Comparison of ENCODE assay signal across 12 cellular contexts in genomic region chr14:54312166-54312801, GRCh38.
A peak's percentile ranks its signal among the peaks of the same experiment; 100 is the strongest.
DNase-seq lines count a peak whose midpoint lies in the region; ATAC-seq and TF ChIP-seq lines count a peak whose summit lies in the region.
"Had no signal": no experiment of that assay in that cellular context is flagged by ENCODE, and none has a peak within 500 bp of the region (broad histone marks: within the 10 kb centered on the region; RNA-seq: fewer than 3 reads in every experiment).

No MANE protein-coding gene starts in this region.

- no peak overlapping the region for H3K9ac ChIP-seq in smooth muscle cell (ENCODE audit: low read depth)

- no peaks in the 10 kb centered on the region for H3K9me2 ChIP-seq in GM23338 (ENCODE audit: insufficient read depth)

- no peak overlapping the region for H2AFZ ChIP-seq in GM23338
- H2AFZ ChIP-seq in smooth muscle cell (ENCODE audit: low read depth), result no peak overlapping the region

- H3K9me3 ChIP-seq in SJSA1 (replicated peaks) (no peaks in the 10 kb centered on the region), smooth muscle cell (replicated peaks; ENCODE audit: low read depth) (no peaks in the 10 kb centered on the region)

- H3K4me1 Mint-ChIP-seq in GM23338 (no peaks in the 10 kb centered on the region), glutamatergic neuron (ENCODE audit: low read depth, unreplicated experiment) (no peaks in the 10 kb centered on the region)

- no peak for ATAC-seq in GM23338
- ATAC-seq in GM21390 (IDR thresholded peaks at IDR 0.05; ENCODE audit: unreplicated experiment), result no peak
- ATAC-seq in activated CD4-positive, CD25-positive, alpha-beta regulatory T cell treated with anti-CD3 and anti-CD28 coated beads, Interleukin-2, amount 50 U/mL, for 24 hours, result no peak
- ATAC-seq in HG02870 (IDR thresholded peaks at IDR 0.05; ENCODE audit: unreplicated experiment), result no peak
- ATAC-seq: activated CD8-positive, alpha-beta T cell treated with anti-CD3 and anti-CD28 coated beads for 36 hours; K562 had no signal

- no peak overlapping the region for H3K4me3 ChIP-seq in GM23338
- H3K4me3 ChIP-seq in SJSA1, result no peak overlapping the region
- H3K4me3 ChIP-seq in fibroblast of pulmonary artery (replicated peaks; ENCODE audit: low read depth, low read length), result no peak overlapping the region
- H3K4me3 ChIP-seq in smooth muscle cell, result no peak overlapping the region
- H3K4me3 ChIP-seq: K562, lung had no signal

- 10% methylated on average over 3 of the region's 3 CpGs for WGBS in smooth muscle cell (ENCODE audit: low lambda C conversion rate)

- H3K4me2 ChIP-seq in GM23338 (no peak overlapping the region), smooth muscle cell (peak overlapping the region; percentile 36)

- TF ChIP-seq CTCF in GM23338 (conservative IDR thresholded peaks at IDR 0.05; ENCODE audit: low read depth in 2 of 2) (no peak), fibroblast of pulmonary artery (IDR thresholded peaks at IDR 0.05; ENCODE audit: low read length, missing control alignments) (no peak), smooth muscle cell (IDR thresholded peaks at IDR 0.05; ENCODE audit: borderline replicate concordance, insufficient read depth, poor library complexity, severe bottlenecking) (no peak), glutamatergic neuron (IDR thresholded peaks at IDR 0.05; ENCODE audit: partially characterized antibody, unreplicated experiment) (no peak)

- H3K27me3 ChIP-seq in GM23338 (ENCODE audit: insufficient read depth) (no peaks in the 10 kb centered on the region), SJSA1 (replicated peaks) (no peaks in the 10 kb centered on the region), smooth muscle cell (ENCODE audit: low read depth) (no peaks in the 10 kb centered on the region)

- H3F3A ChIP-seq in GM23338 (replicated peaks; ENCODE audit: low read depth), result no peaks in the 10 kb centered on the region
- peaks cover 6% of the 10 kb centered on the region for H3F3A ChIP-seq in smooth muscle cell (ENCODE audit: low read depth)

- H3K36me3 ChIP-seq in GM23338 (ENCODE audit: insufficient read depth) (no peaks in the 10 kb centered on the region), SJSA1 (no peaks in the 10 kb centered on the region), smooth muscle cell (ENCODE audit: low read depth) (no peaks in the 10 kb centered on the region)

- no peaks in the 10 kb centered on the region for H4K20me1 ChIP-seq in GM23338 (replicated peaks; ENCODE audit: insufficient read depth)
- no peaks in the 10 kb centered on the region for H4K20me1 ChIP-seq in smooth muscle cell (ENCODE audit: low read depth)

- H3K36me3 Mint-ChIP-seq in GM23338 (ENCODE audit: low read depth), result no peaks in the 10 kb centered on the region
- no peaks in the 10 kb centered on the region for H3K36me3 Mint-ChIP-seq in glutamatergic neuron (ENCODE audit: unreplicated experiment)

- no peak overlapping the region for H3K27ac ChIP-seq in GM23338 (ENCODE audit: low read depth)
- no peak overlapping the region for H3K27ac ChIP-seq in SJSA1
- H3K27ac ChIP-seq in smooth muscle cell (ENCODE audit: low read depth), result peak overlapping the region; percentile 3

- DNase-seq in GM23338 (ENCODE audit: low spot score) (peak; percentile 13), SJSA1 (ENCODE audit: low read depth in 1 of 2, low spot score in 2 of 2) (peak; percentile 52 to 78), fibroblast of pulmonary artery (ENCODE audit: low read depth) (peak; percentile 95), smooth muscle cell (lab: John Stamatoyannopoulos, UW; ENCODE audit: unreplicated experiment) (no peak), glutamatergic neuron (no peak)
- DNase-seq: activated CD8-positive, alpha-beta T cell treated with anti-CD3 and anti-CD28 coated beads for 36 hours; OCI-M1 had no signal

- H3K79me2 ChIP-seq in GM23338 (replicated peaks; ENCODE audit: insufficient read depth) (no peaks in the 10 kb centered on the region), smooth muscle cell (ENCODE audit: low read depth) (no peaks in the 10 kb centered on the region)

- H3K4me1 ChIP-seq in GM23338 (ENCODE audit: insufficient read depth) (no peaks in the 10 kb centered on the region; the same call in 1 of the 2 replicates), SJSA1 (replicated peaks) (peaks cover 15% of the 10 kb centered on the region), smooth muscle cell (ENCODE audit: low read depth) (no peaks in the 10 kb centered on the region)

- H3K4me3 Mint-ChIP-seq in GM23338, result no peak overlapping the region
- no peak overlapping the region for H3K4me3 Mint-ChIP-seq in glutamatergic neuron (ENCODE audit: unreplicated experiment)
- H3K4me3 Mint-ChIP-seq: activated CD8-positive, alpha-beta T cell treated with anti-CD3 and anti-CD28 coated beads for 36 hours had no signal

- H3K9me3 Mint-ChIP-seq in GM23338 (no peaks in the 10 kb centered on the region), glutamatergic neuron (ENCODE audit: unreplicated experiment) (no peaks in the 10 kb centered on the region)
- H3K9me3 Mint-ChIP-seq: activated CD8-positive, alpha-beta T cell treated with anti-CD3 and anti-CD28 coated beads for 36 hours had no signal

- H3K27ac Mint-ChIP-seq in GM23338 (no peak overlapping the region), glutamatergic neuron (ENCODE audit: unreplicated experiment) (no peak overlapping the region)
- H3K27ac Mint-ChIP-seq: activated CD8-positive, alpha-beta T cell treated with anti-CD3 and anti-CD28 coated beads for 36 hours had no signal

- peaks cover 2% of the 10 kb centered on the region for H3K27me3 Mint-ChIP-seq in GM23338 (ENCODE audit: insufficient read depth, low read depth, poor library complexity)
- no peaks in the 10 kb centered on the region for H3K27me3 Mint-ChIP-seq in glutamatergic neuron (ENCODE audit: unreplicated experiment)

TF ChIP-seq in GM23338, 12 proteins besides CTCF, POLR2A, EP300 and RAD21 (continues in another document):
- TF ChIP-seq JUNB (IDR thresholded peaks at IDR 0.05; ENCODE audit: unreplicated experiment), result no peak
- no peak for TF ChIP-seq EZH2 (IDR thresholded peaks at IDR 0.05; ENCODE audit: low read depth, unreplicated experiment)
- no peak for TF ChIP-seq STAT1 (IDR thresholded peaks at IDR 0.05; ENCODE audit: unreplicated experiment)
- no peak for TF ChIP-seq NANOG (IDR thresholded peaks at IDR 0.05; ENCODE audit: borderline replicate concordance)
- TF ChIP-seq ZNF331 (CRISPR knock-in tag; IDR thresholded peaks at IDR 0.05; ENCODE audit: low read depth), result no peak
- no peak for TF ChIP-seq REST (IDR thresholded peaks at IDR 0.05; ENCODE audit: unreplicated experiment)
- no peak for TF ChIP-seq ZNF114 (CRISPR knock-in tag; IDR thresholded peaks at IDR 0.05)
- no peak for TF ChIP-seq CREB1 (CRISPR knock-in tag; IDR thresholded peaks at IDR 0.05; ENCODE audit: low read depth)
- no peak for TF ChIP-seq POLR2AphosphoS5 (IDR thresholded peaks at IDR 0.05; ENCODE audit: low read depth)
- TF ChIP-seq EZH2phosphoT487 (IDR thresholded peaks at IDR 0.05; ENCODE audit: unreplicated experiment), result no peak

Comparison
In these comparisons a context has a peak if more than half of its experiments do, and no peak if none do; other contexts are left out.
1. DNase-seq: peak in GM23338 (single experiment), SJSA1 (2 of 2) and fibroblast of pulmonary artery (single experiment); none in smooth muscle cell (single experiment) and glutamatergic neuron (single experiment).